8 cellular contexts compared by ENCODE assay signal in genomic region chr2:97664636-97664970, GRCh38. TPM values are rescaled to one million over a fixed set of nuclear protein-coding genes. Genes with fewer than 3 reads are reported as not detected.
DNase-seq lines count a peak whose midpoint lies in the region; ATAC-seq, FAIRE-seq and TF ChIP-seq lines count a peak whose summit lies in the region.

No MANE protein-coding gene starts in this region.

- FAIRE-seq in frontal cortex (lab: Jason Lieb, UNC), result no peak

- ATAC-seq in mucosa of descending colon (no peak), HG03095 (IDR thresholded peaks at IDR 0.05; ENCODE audit: unreplicated experiment) (no peak)

- H3K36me3 ChIP-seq in MG63 (peaks cover 6% of the 10 kb centered on the region; the same call in 1 of the 2 replicates), mucosa of descending colon (ENCODE audit: low read depth) (no peaks in the 10 kb centered on the region)

- H3K27me3 ChIP-seq in MG63, result no peaks in the 10 kb centered on the region

- intact Hi-C loops in MCF 10A (cut with micrococcal nuclease), result loop anchor here (1.0 kb wide), 2 partner anchors 29 to 33 kb away; no protein-coding TSS in a partner anchor
- intact Hi-C loops in mucosa of descending colon (cut with DNase I, micrococcal nuclease), result no loop called here

- peaks cover 9% of the 10 kb centered on the region for H3K4me1 Mint-ChIP-seq in MCF 10A (ENCODE audit: insufficient read depth, unreplicated experiment)

- H3K4me3 Mint-ChIP-seq in MCF 10A (ENCODE audit: unreplicated experiment), result peak overlapping the region; percentile 88

- POLR2A ChIA-PET in MCF 10A (lab: Yijun Ruan, JAX), result interaction anchor here (0.7 to 5.0 kb wide), 12 partner anchors 10 to 485 kb away, joined by 3 to 150 read pairs (median 4); partner anchors contain the start of genes ANKRD36B and COX5B

- CTCF ChIA-PET in MCF 10A (lab: Yijun Ruan, JAX), result interaction anchor here (0.7 to 5.3 kb wide), 10 partner anchors 8 to 888 kb away, joined by 3 to 65 read pairs (median 5); partner anchors contain the start of gene COX5B

- H3K9me3 ChIP-seq in MG63 (no peaks in the 10 kb centered on the region), mucosa of descending colon (no peaks in the 10 kb centered on the region)

- TSS peak; percentile 88 for BruUV-seq in MCF 10A (replicated peaks; lab: Mats Ljungman, UMichigan)

- peaks cover 14% of the 10 kb centered on the region for H3K4me1 ChIP-seq in mucosa of descending colon (ENCODE audit: low read depth)

- H3K27ac Mint-ChIP-seq in MCF 10A (ENCODE audit: low read depth, unreplicated experiment), result peak overlapping the region; percentile 93

- no peaks in the 10 kb centered on the region for H3K27me3 Mint-ChIP-seq in MCF 10A (ENCODE audit: insufficient read depth, unreplicated experiment)

- H3K9me3 Mint-ChIP-seq in MCF 10A (ENCODE audit: unreplicated experiment), result no peaks in the 10 kb centered on the region

- H3K4me3 ChIP-seq in MG63, result peak overlapping the region; percentile 71
- peak overlapping the region; percentile 61 for H3K4me3 ChIP-seq in mucosa of descending colon

- H3K36me3 Mint-ChIP-seq in MCF 10A (ENCODE audit: insufficient read depth, unreplicated experiment), result peaks cover 7% of the 10 kb centered on the region

- DNase-seq in DMS53 treated with DMSO at 0.1 percent for 48 hours (lab: John Stamatoyannopoulos, UW; ENCODE audit: unreplicated experiment), result peak; percentile 86
- DNase-seq in MG63, result peak; percentile 41
- no peak for DNase-seq in MCF 10A (ENCODE audit: unreplicated experiment)
- peak in 2 of 3 donors; percentile 51 to 55 for DNase-seq in mucosa of descending colon
- DNase-seq in SW480 (ENCODE audit: low spot score), result no peak
- no peak for DNase-seq in SKM-1 (lab: John Stamatoyannopoulos, UW; ENCODE audit: unreplicated experiment)
- no peak for DNase-seq in frontal cortex (ENCODE audit: low spot score in 2 of 2)

- no peak for TF ChIP-seq CTCF in MCF 10A (IDR thresholded peaks at IDR 0.05; ENCODE audit: unreplicated experiment)
- TF ChIP-seq CTCF in mucosa of descending colon (IDR thresholded peaks at IDR 0.05), result no peak

RNA-seq across cellular contexts. Expression of gene ACTR1B, which starts 0.8 kb away (rescaled TPM):
- 21.4 and 37.1 TPM in 2 replicates for total RNA-seq in MG63 (2014; rRNA removed; shearing (Covaris generic); ENCODE audit: low replicate concordance)
- total RNA-seq in MCF 10A (2022) (56.8 and 63.7 TPM in 2 replicates), mucosa of descending colon (10 to 100 TPM; 63.4 to 79.7 (median 78.3) TPM), frontal cortex (28.9 TPM)

RNA-seq across cellular contexts. Expression of gene C2orf92, which starts 4.9 kb away (rescaled TPM):
- total RNA-seq in MG63 (2014; rRNA removed; shearing (Covaris generic); ENCODE audit: low replicate concordance), result not detected in 2 replicates
- total RNA-seq in MCF 10A (2022) (5.3 and 7.6 TPM in 2 replicates), mucosa of descending colon (10 to 100 TPM in 2 of 3 donors, 1 to 10 TPM in 1; 8.7 to 12.5 (median 11.7) TPM), frontal cortex (3.3 TPM)

RNA-seq across cellular contexts. Expression of gene COX5B, which starts 18.7 kb away (rescaled TPM):
- 151 and 541 TPM in 2 replicates for total RNA-seq in MG63 (2014; rRNA removed; shearing (Covaris generic); ENCODE audit: low replicate concordance)
- total RNA-seq in MCF 10A (2022) (272 and 284 TPM in 2 replicates), mucosa of descending colon (100 to 1,000 TPM; 410 to 732 (median 521) TPM), frontal cortex (351 TPM)

RNA-seq across cellular contexts. Expression of gene ZAP70, which starts 48.8 kb away (rescaled TPM):
- total RNA-seq in MG63 (2014; rRNA removed; shearing (Covaris generic); ENCODE audit: low replicate concordance), result 6.6 TPM in 1 of 2 replicates, not detected in the other
- total RNA-seq in MCF 10A (2022) (not detected in 2 replicates), mucosa of descending colon (1 to 10 TPM; 3.5 to 7.5 (median 5.4) TPM), frontal cortex (0.82 TPM)

Comparison
In these comparisons a context has a peak if more than half of its experiments do, and no peak if none do; other contexts are left out.
1. DNase-seq: peak in DMS53 treated with DMSO at 0.1 percent for 48 hours (single experiment), MG63 (single experiment) and mucosa of descending colon (2 of 3); none in MCF 10A (single experiment), SW480 (single experiment), SKM-1 (single experiment) and frontal cortex (0 of 2).